In genomic region chr6:150241751-150242150, GRCh38 we compare ENCODE assay signal across 15 cellular contexts.
DNase-seq lines count a peak whose midpoint lies in the region; ATAC-seq and TF ChIP-seq lines count a peak whose summit lies in the region.
"Had no signal": no experiment of that assay in that cellular context is flagged by ENCODE, and none has a peak within 500 bp of the region (broad histone marks: within the 10 kb centered on the region; RNA-seq: fewer than 3 reads in every experiment).

No MANE protein-coding gene starts in this region.

- H3K9me3 ChIP-seq in body of pancreas: no peaks in the 10 kb centered on the region
- H3K9me3 ChIP-seq: sigmoid colon, upper lobe of left lung had no signal

- H3K27me3 ChIP-seq in body of pancreas: no peaks in the 10 kb centered on the region
- H3K27me3 ChIP-seq: sigmoid colon, upper lobe of left lung had no signal

- TF ChIP-seq CTCF in CD14-positive monocyte (IDR thresholded peaks at IDR 0.05) (no peak), body of pancreas (IDR thresholded peaks at IDR 0.05) (no peak)

- intact Hi-C loops in CD14-positive monocyte (cut with micrococcal nuclease) (no loop called here), body of pancreas (cut with DNase I) (no loop called here)

- H3K9me3 Mint-ChIP-seq in stimulated activated effector memory CD8-positive, alpha-beta T cell treated with anti-CD3 and anti-CD28 coated beads, Interleukin-12 subunit alpha, Interleukin-12 subunit beta, amount 100 ng/mL, for 72 hours: no peaks in the 10 kb centered on the region
- peaks cover 0 to 13% (median 6%) of the 10 kb centered on the region in 7 donors for H3K9me3 Mint-ChIP-seq in CD14-positive monocyte

- peak; percentile 17 for DNase-seq in activated CD8-positive, alpha-beta memory T cell treated with anti-CD3 and anti-CD28 coated beads, Interleukin-2, amount 50 U/mL, for 24 hours (ENCODE audit: extremely low read depth)
- DNase-seq in activated CD8-positive, alpha-beta memory T cell treated with anti-CD3 and anti-CD28 coated beads, Interleukin-2, amount 50 U/mL, for 4 hours: no peak
- peak; percentile 54 to 70 for DNase-seq in activated T-cell treated with anti-CD3 and anti-CD28 coated beads, Interleukin-2, amount 50 U/mL, for 48 hours
- peak; percentile 21 to 45 (median 34) for DNase-seq in stimulated activated CD4-positive, alpha-beta T cell treated with anti-CD3 and anti-CD28 coated beads, Interleukin-1b, Interleukin-23, amount 100 ng/mL, for 24 hours (ENCODE audit: low read depth in 4 of 4, low spot score in 1 of 4)
- DNase-seq in stimulated activated effector memory CD8-positive, alpha-beta T cell treated with anti-CD3 and anti-CD28 coated beads, Interleukin-12 subunit alpha, Interleukin-12 subunit beta, amount 100 ng/mL, for 72 hours (ENCODE audit: low spot score in 2 of 2): peak; percentile 30 to 75
- no peak for DNase-seq in CD14-positive monocyte (ENCODE audit: low spot score)
- DNase-seq in body of pancreas: no peak
- no peak for DNase-seq in foreskin melanocyte
- DNase-seq: ACHN, anterior cingulate cortex, left cardiac atrium, NCI-H146, NCI-H446 treated with DMSO at 0.1 percent for 48 hours, sigmoid colon, upper lobe of left lung had no signal

- no peak overlapping the region for H3K4me3 Mint-ChIP-seq in stimulated activated effector memory CD8-positive, alpha-beta T cell treated with anti-CD3 and anti-CD28 coated beads, Interleukin-12 subunit alpha, Interleukin-12 subunit beta, amount 100 ng/mL, for 72 hours
- H3K4me3 Mint-ChIP-seq in CD14-positive monocyte: no peak overlapping the region

- peak; percentile 96 for ATAC-seq in stimulated activated effector memory CD8-positive, alpha-beta T cell treated with anti-CD3 and anti-CD28 coated beads, Interleukin-12 subunit alpha, Interleukin-12 subunit beta, amount 100 ng/mL, for 72 hours
- no peak for ATAC-seq in body of pancreas
- ATAC-seq: left cardiac atrium had no signal

- no peak overlapping the region for H3K27ac ChIP-seq in body of pancreas
- H3K27ac ChIP-seq: sigmoid colon, upper lobe of left lung had no signal

- no peaks in the 10 kb centered on the region for H3K36me3 ChIP-seq in body of pancreas (replicated peaks in 1 of 2; ENCODE audit: insufficient read depth in 1 of 2, low read depth in 2 of 2)
- H3K36me3 ChIP-seq: sigmoid colon, upper lobe of left lung had no signal

- H3K4me1 ChIP-seq in body of pancreas: peaks cover 8% of the 10 kb centered on the region

- H3K36me3 Mint-ChIP-seq in stimulated activated effector memory CD8-positive, alpha-beta T cell treated with anti-CD3 and anti-CD28 coated beads, Interleukin-12 subunit alpha, Interleukin-12 subunit beta, amount 100 ng/mL, for 72 hours: no peaks in the 10 kb centered on the region
- H3K36me3 Mint-ChIP-seq in CD14-positive monocyte: no peaks in the 10 kb centered on the region

- H3K27ac Mint-ChIP-seq in stimulated activated effector memory CD8-positive, alpha-beta T cell treated with anti-CD3 and anti-CD28 coated beads, Interleukin-12 subunit alpha, Interleukin-12 subunit beta, amount 100 ng/mL, for 72 hours: peak overlapping the region; percentile 32
- no peak overlapping the region for H3K27ac Mint-ChIP-seq in CD14-positive monocyte

- 77 to 91% methylated on average over 5 of the region's 5 CpGs for WGBS in body of pancreas, 2 donors

- H3K4me1 Mint-ChIP-seq in stimulated activated effector memory CD8-positive, alpha-beta T cell treated with anti-CD3 and anti-CD28 coated beads, Interleukin-12 subunit alpha, Interleukin-12 subunit beta, amount 100 ng/mL, for 72 hours: peaks cover 9% of the 10 kb centered on the region
- H3K4me1 Mint-ChIP-seq in CD14-positive monocyte: peaks cover 16% of the 10 kb centered on the region

- H3K27me3 Mint-ChIP-seq in CD14-positive monocyte (ENCODE audit: low read depth in 3 of 3): peaks cover 24 to 52% (median 31%) of the 10 kb centered on the region in 3 donors

- TF ChIP-seq POLR2A in body of pancreas (IDR thresholded peaks at IDR 0.05): no peak

- no peak overlapping the region for H3K4me3 ChIP-seq in body of pancreas
- H3K4me3 ChIP-seq: sigmoid colon, upper lobe of left lung had no signal

Comparison
In these comparisons a context has a peak if more than half of its experiments do, and no peak if none do; other contexts are left out.
1. DNase-seq: peak in activated CD8-positive, alpha-beta memory T cell treated with anti-CD3 and anti-CD28 coated beads, Interleukin-2, amount 50 U/mL, for 24 hours (single experiment), activated T-cell treated with anti-CD3 and anti-CD28 coated beads, Interleukin-2, amount 50 U/mL, for 48 hours (2 of 2), stimulated activated CD4-positive, alpha-beta T cell treated with anti-CD3 and anti-CD28 coated beads, Interleukin-1b, Interleukin-23, amount 100 ng/mL, for 24 hours (4 of 4) and stimulated activated effector memory CD8-positive, alpha-beta T cell treated with anti-CD3 and anti-CD28 coated beads, Interleukin-12 subunit alpha, Interleukin-12 subunit beta, amount 100 ng/mL, for 72 hours (2 of 2); none in activated CD8-positive, alpha-beta memory T cell treated with anti-CD3 and anti-CD28 coated beads, Interleukin-2, amount 50 U/mL, for 4 hours (single experiment), CD14-positive monocyte (single experiment), body of pancreas (0 of 4) and foreskin melanocyte (single experiment).